In genomic region chr7:98881561-98882315, GRCh38 we compare ENCODE assay signal across 16 cellular contexts. TPM values are rescaled to one million over a fixed set of nuclear protein-coding genes. Genes with fewer than 3 reads are reported as not detected.
A peak's percentile ranks its signal among the peaks of the same experiment; 100 is the strongest.
DNase-seq lines count a peak whose midpoint lies in the region; ATAC-seq, FAIRE-seq and TF ChIP-seq lines count a peak whose summit lies in the region.
"Had no signal": no experiment of that assay in that cellular context is flagged by ENCODE, and none has a peak within 500 bp of the region (broad histone marks: within the 10 kb centered on the region; RNA-seq: fewer than 3 reads in every experiment).

No MANE protein-coding gene starts in this region.

- no peak for TF ChIP-seq CTCF in mammary epithelial cell (conservative IDR thresholded peaks at IDR 0.05 in 1 of 2, IDR thresholded peaks at IDR 0.05 in 1 of 2; ENCODE audit: extremely low read depth in 1 of 2, insufficient read depth in 1 of 2, low read depth in 1 of 2, low read length in 2 of 2)
- TF ChIP-seq CTCF in type B pancreatic cell (conservative IDR thresholded peaks at IDR 0.05), result no peak

- peaks cover 12% of the 10 kb centered on the region for H3K4me1 ChIP-seq in mammary epithelial cell (ENCODE audit: insufficient read depth, low read length)

- peak overlapping the region in 1 of 2 donors; percentile 48 for H3K27ac Mint-ChIP-seq in T-cell
- H3K27ac Mint-ChIP-seq in type B pancreatic cell, result no peak overlapping the region

- H3K27me3 Mint-ChIP-seq in T-cell (no peaks in the 10 kb centered on the region), type B pancreatic cell (no peaks in the 10 kb centered on the region)

- POLR2A ChIA-PET in T-cell (lab: Charles Lee), result interaction anchor here (0.7 to 0.9 kb wide), 3 partner anchors 10 to 642 kb away, joined by 4 to 8 read pairs (median 6); partner anchors contain the start of gene BUD31 (in 1 of the 2)

- dilution Hi-C loops in mammary epithelial cell (cut with HindIII; ENCODE audit: low sequenced_read_pairs), result no loop called here

- H2AFZ ChIP-seq in mammary epithelial cell (ENCODE audit: low read depth, low read length), result no peak overlapping the region

- H3K79me2 ChIP-seq in mammary epithelial cell (ENCODE audit: insufficient read depth, low read length), result peaks cover 60% of the 10 kb centered on the region

- CTCF ChIA-PET in T-cell (lab: Charles Lee), result no interaction called here
- CTCF ChIA-PET in mammary epithelial cell (lab: Charles Lee; ENCODE audit: low non-redundant PET), result no interaction called here

- H3K9me3 Mint-ChIP-seq in T-cell (no peaks in the 10 kb centered on the region), type B pancreatic cell (no peaks in the 10 kb centered on the region)

- H3K36me3 Mint-ChIP-seq in T-cell (peaks cover 27% of the 10 kb centered on the region), type B pancreatic cell (peaks cover 10% of the 10 kb centered on the region)

- in situ Hi-C loops in mammary epithelial cell (cut with MboI; ENCODE audit: low sequenced_read_pairs in 2 of 2), result no loop called here

- H3K9me3 ChIP-seq in mammary epithelial cell (replicated peaks; ENCODE audit: insufficient read depth, low read length), result no peaks in the 10 kb centered on the region
- H3K9me3 ChIP-seq: esophagus muscularis mucosa, MG63, neutrophil, thyroid gland had no signal

- H3K4me3 Mint-ChIP-seq in T-cell (peak overlapping the region in 2 of 3 donors; percentile 31 to 34), type B pancreatic cell (peak overlapping the region; percentile 52)

- no peak for FAIRE-seq in urothelium cell line (lab: Jason Lieb, UNC)

- H3K36me3 ChIP-seq in mammary epithelial cell (ENCODE audit: insufficient read depth, low read length), result peaks cover 20% of the 10 kb centered on the region

- H3K4me3 ChIP-seq in mammary epithelial cell (replicated peaks in 1 of 3; ENCODE audit: insufficient read depth in 1 of 3, low read depth in 2 of 3, low read length in 3 of 3), result no peak overlapping the region
- H3K4me3 ChIP-seq: esophagus muscularis mucosa, MG63, SJSA1, thyroid gland had no signal

- no peak overlapping the region for H3K9ac ChIP-seq in mammary epithelial cell (ENCODE audit: insufficient read depth, low read length)

- no TSS peak for BruUV-seq in mammary epithelial cell (replicated peaks; lab: Mats Ljungman, UMichigan)

- H3K4me2 ChIP-seq in mammary epithelial cell (ENCODE audit: insufficient read depth, low read depth, low read length), result no peak overlapping the region

- WGBS in mammary epithelial cell (ENCODE audit: low coverage, missing lambda C conversion rate), result 74% methylated on average over 9 of the region's 9 CpGs

- H3K4me1 Mint-ChIP-seq in T-cell, result peaks cover 24 to 35% (median 34%) of the 10 kb centered on the region in 3 donors
- peaks cover 4% of the 10 kb centered on the region for H3K4me1 Mint-ChIP-seq in type B pancreatic cell (ENCODE audit: unreplicated experiment)

- intact Hi-C loops in mammary epithelial cell (cut with micrococcal nuclease), result no loop called here

- no peak for ATAC-seq in T-cell (replicated peaks in 1 of 4)

- H4K20me1 ChIP-seq in mammary epithelial cell (ENCODE audit: insufficient read depth, low read length), result no peaks in the 10 kb centered on the region

- no peak overlapping the region for H3K27ac ChIP-seq in mammary epithelial cell (ENCODE audit: insufficient read depth, low read depth, low read length)
- H3K27ac ChIP-seq: esophagus muscularis mucosa, neutrophil, SJSA1, thyroid gland had no signal

- peak; percentile 15 for DNase-seq in stimulated activated CD4-positive, alpha-beta T cell treated with anti-CD3 and anti-CD28 coated beads, Interleukin-15, amount 100 ng/mL, for 24 hours
- no peak for DNase-seq in stimulated activated CD4-positive, alpha-beta T cell treated with anti-CD3 and anti-CD28 coated beads, Interleukin-4, amount 100 ng/mL, for 4 hours
- DNase-seq in T-cell (no peak), mammary epithelial cell (peak; percentile 39), type B pancreatic cell (ENCODE audit: extremely low spot score, unreplicated experiment) (no peak), urothelium cell line (ENCODE audit: low spot score) (no peak), globus pallidus (ENCODE audit: low spot score) (no peak)
- DNase-seq: AML-193, anterior cingulate cortex, MG63, NCI-H1694, T1000, thyroid gland had no signal

- no peaks in the 10 kb centered on the region for H3K27me3 ChIP-seq in mammary epithelial cell (ENCODE audit: insufficient read depth, low read length)
- H3K27me3 ChIP-seq: esophagus muscularis mucosa, MG63, SJSA1, thyroid gland had no signal

RNA-seq across cellular contexts. Expression of gene TRRAP, which starts 3.4 kb away (rescaled TPM):
- 10 to 100 TPM; 53.9 to 71.7 (median 65.8) TPM for total RNA-seq in T-cell
- 10 to 100 TPM; 18.3 to 29.1 TPM for total RNA-seq in mammary epithelial cell
- polyA plus RNA-seq in mammary epithelial cell, result 12.7 TPM
- 47.2 TPM for polyA minus RNA-seq in mammary epithelial cell
- total RNA-seq in type B pancreatic cell (ENCODE audit: low replicate concordance), result 45.0 and 65.7 TPM in 2 replicates

RNA-seq across cellular contexts. Expression of gene TMEM130, which starts 11.9 kb away (rescaled TPM):
- total RNA-seq in T-cell (under 1 TPM in 1 of 5 donors, not detected in 4; 0.43 TPM), mammary epithelial cell (not detected), type B pancreatic cell (ENCODE audit: low replicate concordance) (0.17 and 1.2 TPM in 2 replicates)
- polyA plus RNA-seq in mammary epithelial cell, result not detected
- polyA minus RNA-seq in mammary epithelial cell, result not detected

Comparison
In these comparisons a context has a peak if more than half of its experiments do, and no peak if none do; other contexts are left out.
1. DNase-seq: peak in stimulated activated CD4-positive, alpha-beta T cell treated with anti-CD3 and anti-CD28 coated beads, Interleukin-15, amount 100 ng/mL, for 24 hours (single experiment) and mammary epithelial cell (single experiment); none in stimulated activated CD4-positive, alpha-beta T cell treated with anti-CD3 and anti-CD28 coated beads, Interleukin-4, amount 100 ng/mL, for 4 hours (0 of 2), T-cell (0 of 34), type B pancreatic cell (single experiment), urothelium cell line (single experiment) and globus pallidus (single experiment).